In genomic region chr1:234361102-234361603, GRCh38 we compare ENCODE assay signal across 1 cellular context.
A peak's percentile ranks its signal among the peaks of the same experiment; 100 is the strongest.
TF ChIP-seq lines count a peak whose summit lies in the region.

No MANE protein-coding gene starts in this region.

TF ChIP-seq in K562, 482 proteins besides CTCF, POLR2A, EP300 and RAD21 (continued from another document and continues in another):
- no peak for TF ChIP-seq RREB1 (CRISPR knock-in tag; IDR thresholded peaks at IDR 0.05)
- no peak for TF ChIP-seq RHOXF2B (CRISPR knock-in tag; conservative IDR thresholded peaks at IDR 0.05)
- no peak for TF ChIP-seq SETDB1 (IDR thresholded peaks at IDR 0.05; ENCODE audit: low read length)
- peak in 1 of 2 experiments; percentile 59; a peak in 1 of 4 replicates for TF ChIP-seq MAZ (CRISPR knock-in tag; conservative IDR thresholded peaks at IDR 0.05 in 1 of 2, IDR thresholded peaks at IDR 0.05 in 1 of 2)
- TF ChIP-seq ZSCAN32 (CRISPR knock-in tag; IDR thresholded peaks at IDR 0.05): no peak
- no peak for TF ChIP-seq JUN (IDR thresholded peaks at IDR 0.05; ENCODE audit: borderline replicate concordance, low read depth, low read length)
- TF ChIP-seq JUN (CRISPR knock-in tag; IDR thresholded peaks at IDR 0.05; ENCODE audit: borderline replicate concordance): no peak
- TF ChIP-seq ZNF778 (CRISPR knock-in tag; IDR thresholded peaks at IDR 0.05): no peak
- 0 out of 2 replicates have a peak, but pooled peaks have one; percentile 46 for TF ChIP-seq ELF4 (CRISPR knock-in tag; IDR thresholded peaks at IDR 0.05)
- TF ChIP-seq ZC3H11A (IDR thresholded peaks at IDR 0.05; ENCODE audit: low read depth, low read length): no peak
- peak; percentile 62 for TF ChIP-seq TEAD4 (IDR thresholded peaks at IDR 0.05; ENCODE audit: low read length)
- TF ChIP-seq TEAD4 (CRISPR knock-in tag; IDR thresholded peaks at IDR 0.05; ENCODE audit: borderline replicate concordance): no peak
- no peak for TF ChIP-seq ATF3 (IDR thresholded peaks at IDR 0.05)
- TF ChIP-seq ATF3 (CRISPR knock-in tag; conservative IDR thresholded peaks at IDR 0.05): no peak
- no peak for TF ChIP-seq STAT5A (IDR thresholded peaks at IDR 0.05; ENCODE audit: borderline replicate concordance, low read length)
- no peak for TF ChIP-seq FOXA3 (CRISPR knock-in tag; conservative IDR thresholded peaks at IDR 0.05 in 1 of 2, IDR thresholded peaks at IDR 0.05 in 1 of 2)
- 0 out of 2 replicates have a peak, but pooled peaks have one; percentile 11 for TF ChIP-seq MGA (IDR thresholded peaks at IDR 0.05)
- no peak for TF ChIP-seq POU5F1 (IDR thresholded peaks at IDR 0.05; ENCODE audit: borderline replicate concordance, low read depth, low read length, partially characterized antibody)
- no peak for TF ChIP-seq SPI1 (IDR thresholded peaks at IDR 0.05; ENCODE audit: borderline replicate concordance, low read depth, low read length)
- no peak for TF ChIP-seq KDM4B (IDR thresholded peaks at IDR 0.05; ENCODE audit: borderline replicate concordance in 2 of 2, low read depth in 1 of 2)
- no peak for TF ChIP-seq U2AF1 (optimal IDR thresholded peaks at IDR 0.05; ENCODE audit: low read depth, low read length)
- TF ChIP-seq TFAP4 (CRISPR knock-in tag; IDR thresholded peaks at IDR 0.05; ENCODE audit: borderline replicate concordance): no peak
- TF ChIP-seq NR2C2 (CRISPR knock-in tag; IDR thresholded peaks at IDR 0.05): no peak
- TF ChIP-seq NR2C2 (tag; IDR thresholded peaks at IDR 0.05): peak; percentile 77
- no peak for TF ChIP-seq HOXB6 (CRISPR knock-in tag; IDR thresholded peaks at IDR 0.05; ENCODE audit: borderline replicate concordance)
- TF ChIP-seq PRDM10 (IDR thresholded peaks at IDR 0.05; ENCODE audit: partially characterized antibody): no peak
- TF ChIP-seq ZNF395 (CRISPR knock-in tag; IDR thresholded peaks at IDR 0.05): peak; percentile 50
- no peak for TF ChIP-seq ZNF274 (IDR thresholded peaks at IDR 0.05; ENCODE audit: borderline replicate concordance, low read depth, low read length)
